In genomic region chr2:118349365-118349764, GRCh38 we compare ENCODE assay signal across 27 cellular contexts.
"Had no signal": no experiment of that assay in that cellular context is flagged by ENCODE, and none has a peak within 500 bp of the region (broad histone marks: within the 10 kb centered on the region; RNA-seq: fewer than 3 reads in every experiment).

No MANE protein-coding gene starts in this region.

- H3K4me3 ChIP-seq: stomach, suprapubic skin, testis, thoracic aorta, thyroid gland, tibial artery, tibial nerve, transverse colon, upper lobe of left lung, upper lobe of right lung, uterus, vagina had no signal

- DNase-seq: stimulated activated CD4-positive, alpha-beta T cell treated with anti-CD3 and anti-CD28 coated beads, Interleukin-2, amount 100 ng/mL, for 48 hours; stimulated activated CD4-positive, alpha-beta T cell treated with anti-CD3 and anti-CD28 coated beads, Interleukin-4, amount 100 ng/mL, for 1 hour; stimulated activated CD4-positive, alpha-beta T cell treated with anti-CD3 and anti-CD28 coated beads, Interleukin-4, amount 100 ng/mL, for 24 hours; stimulated activated CD4-positive, alpha-beta T cell treated with anti-CD3 and anti-CD28 coated beads, Interleukin-4, amount 100 ng/mL, for 4 hours; stimulated activated CD8-positive, alpha-beta memory T cell treated with anti-CD3 and anti-CD28 coated beads, Interleukin-4, amount 100 ng/mL, for 48 hours; stimulated activated naive B cell treated with anti-CD40 and anti-IgM and Interleukin-4, amounts not matched to agents 10 μg/mL and 1 μg/mL and 100 μg/mL, for 72 hours; stimulated activated naive CD4-positive, alpha-beta T cell; stimulated activated naive CD4-positive, alpha-beta T cell treated with Interleukin-2 at 50 U/mL for 16 hours; stimulated activated naive CD8-positive, alpha-beta T cell treated with anti-CD3 and anti-CD28 coated beads, Interleukin-15, amount 100 ng/mL, for 72 hours; stimulated activated naive CD8-positive, alpha-beta T cell treated with anti-CD3 and anti-CD28 coated beads, Interleukin-15, Interleukin-2, amounts not matched to agents 100 U/mL and 50 U/mL, for 24 hours; stomach; substantia nigra; testis; thyroid gland; tibial artery; transverse colon; trophoblast cell; upper lobe of left lung; upper lobe of right lung; uterus had no signal

- H3K4me1 ChIP-seq: stomach, suprapubic skin, testis, thyroid gland, tibial artery, tibial nerve, transverse colon, upper lobe of left lung, upper lobe of right lung, uterus, vagina had no signal

- FAIRE-seq: urothelium cell line had no signal

- H3K9me3 ChIP-seq: stomach, suprapubic skin, testis, thoracic aorta, thyroid gland, tibial artery, tibial nerve, transverse colon, upper lobe of left lung, upper lobe of right lung, uterus, vagina had no signal

- H3K27ac ChIP-seq: stomach, suprapubic skin, testis, thoracic aorta, thyroid gland, tibial artery, tibial nerve, transverse colon, upper lobe of left lung, upper lobe of right lung, uterus, vagina had no signal

- H3K36me3 ChIP-seq: stomach, suprapubic skin, thoracic aorta, thyroid gland, tibial artery, tibial nerve, transverse colon, upper lobe of left lung, upper lobe of right lung, uterus, vagina had no signal

- H3K27me3 ChIP-seq: suprapubic skin, testis, thyroid gland, tibial artery, tibial nerve, transverse colon, upper lobe of left lung, upper lobe of right lung, uterus, vagina had no signal

- ATAC-seq: stimulated activated effector memory CD8-positive, alpha-beta T cell treated with anti-CD3 and anti-CD28 coated beads, Interleukin-12 subunit alpha, Interleukin-12 subunit beta, amount 100 ng/mL, for 72 hours; stimulated activated memory B cell treated with anti-CD40 and anti-IgM and Interleukin-4, amounts not matched to agents 10 μg/mL and 1 μg/mL and 100 μg/mL, for 72 hours; stimulated activated naive B cell treated with anti-CD40 and anti-IgM and Interleukin-4, amounts not matched to agents 10 μg/mL and 1 μg/mL and 100 μg/mL, for 72 hours; stimulated activated naive CD8-positive, alpha-beta T cell treated with anti-CD3 and anti-CD28 coated beads, Interleukin-15, amount 100 ng/mL, for 72 hours; stimulated activated naive CD8-positive, alpha-beta T cell treated with anti-CD3 and anti-CD28 coated beads, Interleukin-15, Interleukin-2, amounts not matched to agents 100 U/mL and 50 U/mL, for 24 hours; upper lobe of right lung had no signal
